ENCODE assay signal across 1 cellular context in genomic region chr19:39125554-39126311, GRCh38.
A peak's percentile ranks its signal among the peaks of the same experiment; 100 is the strongest.
TF ChIP-seq lines count a peak whose summit lies in the region.

PAK4 (plus strand) TSS chr19:39125786; CDS start chr19:39169554, 43,768 bp downstream.

TF ChIP-seq in A549, 52 proteins besides CTCF, POLR2A, EP300 and RAD21 (continued from another document):
- TF ChIP-seq NR3C1 (IDR thresholded peaks at IDR 0.05) (no peak), JUNB (IDR thresholded peaks at IDR 0.05) (no peak), PBX3 (IDR thresholded peaks at IDR 0.05) (peak; percentile 65), REST (IDR thresholded peaks at IDR 0.05) (0 out of 2 replicates have a peak, but pooled peaks have one; percentile 19), NFE2L2 (conservative IDR thresholded peaks at IDR 0.05; ENCODE audit: low read length) (no peak), E2F6 (IDR thresholded peaks at IDR 0.05; ENCODE audit: borderline replicate concordance, low read depth) (peak; percentile 68; the same call in 1 of the 2 replicates), CEBPB (IDR thresholded peaks at IDR 0.05) (no peak), JUN (IDR thresholded peaks at IDR 0.05) (peak; percentile 83 to 97), ZC3H11A (IDR thresholded peaks at IDR 0.05) (no peak), CBX8 (IDR thresholded peaks at IDR 0.05) (no peak), KDM1A (IDR thresholded peaks at IDR 0.05; ENCODE audit: low read depth) (no peak), MYC (IDR thresholded peaks at IDR 0.05; ENCODE audit: borderline replicate concordance, low read length) (peak; percentile 6; the same call in 1 of the 2 replicates), BCL3 (IDR thresholded peaks at IDR 0.05) (peak; percentile 80; the same call in 1 of the 3 replicates), EHMT2 (IDR thresholded peaks at IDR 0.05; ENCODE audit: low read depth) (no peak), MAX (IDR thresholded peaks at IDR 0.05) (peak; percentile 79), ZSCAN20 (CRISPR knock-in tag; IDR thresholded peaks at IDR 0.05) (no peak), RFX5 (IDR thresholded peaks at IDR 0.05) (peak; percentile 84), RARB (CRISPR knock-in tag; IDR thresholded peaks at IDR 0.05) (peak; percentile 65; the same call in 1 of the 2 replicates), POLR2AphosphoS2 (conservative IDR thresholded peaks at IDR 0.05; ENCODE audit: low read length) (no peak), RCOR1 (IDR thresholded peaks at IDR 0.05; ENCODE audit: low read depth, low read length) (no peak), HOXA7 (CRISPR knock-in tag; IDR thresholded peaks at IDR 0.05) (peak; percentile 63; the same call in 1 of the 2 replicates), SREBF2 (IDR thresholded peaks at IDR 0.05) (no peak), BHLHE40 (IDR thresholded peaks at IDR 0.05; ENCODE audit: low read depth, low read length) (no peak), ZNF302 (CRISPR knock-in tag; IDR thresholded peaks at IDR 0.05) (no peak)
